In the genomic region with DNA sequence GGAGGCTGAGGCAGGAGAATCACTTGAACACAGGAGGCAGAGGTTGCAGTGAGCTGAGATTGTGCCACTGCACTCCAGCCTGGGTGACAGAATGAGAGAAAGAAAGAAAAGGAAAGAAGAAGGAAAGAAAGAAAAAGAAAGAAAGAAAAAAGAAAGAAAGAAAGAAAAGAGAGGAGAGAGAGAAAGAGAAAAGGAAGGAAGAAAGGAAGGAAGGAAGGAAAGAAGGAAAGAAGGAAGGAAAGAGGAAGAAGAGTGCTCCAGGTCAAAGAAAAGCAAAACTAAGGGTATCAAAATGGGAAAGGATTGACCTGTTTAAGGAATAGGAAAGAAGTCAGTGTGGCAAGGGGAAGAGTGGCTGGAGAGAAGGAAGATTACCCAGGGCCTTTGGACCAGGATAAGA, we compare ENCODE assay signal across 4 cellular contexts. TPM values are rescaled to one million over a fixed set of nuclear protein-coding genes. Genes with fewer than 3 reads are reported as not detected.
"Had no signal": no experiment of that assay in that cellular context is flagged by ENCODE, and none has a peak within 500 bp of the region (broad histone marks: within the 10 kb centered on the region; RNA-seq: fewer than 3 reads in every experiment).

No MANE protein-coding gene starts in this region.

RNA-seq across cellular contexts. Expression of a gene that starts 10.5 kb away (rescaled TPM):
- total RNA-seq: GM23248, H4, H7 had no signal
- polyA plus RNA-seq: GM23248 had no signal

RNA-seq across cellular contexts. Expression of a gene that starts 59.7 kb away (rescaled TPM):
- total RNA-seq: GM23248, HFFc6 had no signal
- polyA plus RNA-seq: GM23248 had no signal
